In genomic region chr3:74302959-74303358, GRCh38 we compare ENCODE assay signal across 23 cellular contexts.
DNase-seq lines count a peak whose midpoint lies in the region; ATAC-seq and TF ChIP-seq lines count a peak whose summit lies in the region.
"Had no signal": no experiment of that assay in that cellular context is flagged by ENCODE, and none has a peak within 500 bp of the region (broad histone marks: within the 10 kb centered on the region; RNA-seq: fewer than 3 reads in every experiment).

No MANE protein-coding gene starts in this region.

- H3K27ac ChIP-seq in A673 (ENCODE audit: low read depth, low read length, poor library complexity, severe bottlenecking) (no peak overlapping the region), WERI-Rb-1 (peak overlapping the region; percentile 53)
- H3K27ac ChIP-seq: C4-2B, SJCRH30 had no signal

- BruUV-seq in A673 (replicated peaks; lab: Mats Ljungman, UMichigan) = no TSS peak

- intact Hi-C loops in A673 (cut with micrococcal nuclease; ENCODE audit: unreplicated experiment) = no loop called here
- intact Hi-C loops in left colon (cut with DNase I, micrococcal nuclease) = no loop called here

- H3K36me3 ChIP-seq in A673 (ENCODE audit: insufficient read depth, low read length, poor library complexity, severe bottlenecking) = no peaks in the 10 kb centered on the region
- H3K36me3 ChIP-seq in WERI-Rb-1 = no peaks in the 10 kb centered on the region
- no peaks in the 10 kb centered on the region for H3K36me3 ChIP-seq in HAP-1 (replicated peaks)
- H3K36me3 ChIP-seq: SJCRH30 had no signal

- H3K27me3 ChIP-seq in A673 (replicated peaks; ENCODE audit: insufficient read depth, low read depth, low read length, poor library complexity) (no peaks in the 10 kb centered on the region), WERI-Rb-1 (ENCODE audit: insufficient read depth, low read depth, severe bottlenecking) (no peaks in the 10 kb centered on the region), HAP-1 (ENCODE audit: low read depth) (no peaks in the 10 kb centered on the region)
- H3K27me3 ChIP-seq: SJCRH30 had no signal

- in situ Hi-C loops in HAP-1 (cut with MboI; ENCODE audit: low sequenced_read_pairs) = no loop called here

- CTCF ChIA-PET in A673 (lab: Charles Lee) = no interaction called here

- no peaks in the 10 kb centered on the region for H3K4me1 ChIP-seq in A673 (ENCODE audit: insufficient read depth, low read length, poor library complexity, severe bottlenecking)
- H3K4me1 ChIP-seq in HAP-1 = no peaks in the 10 kb centered on the region
- H3K4me1 ChIP-seq: SJCRH30 had no signal

- TF ChIP-seq CTCF in A673 (conservative IDR thresholded peaks at IDR 0.05; ENCODE audit: low read depth, low read length) = no peak
- no peak for TF ChIP-seq CTCF in LNCaP clone FGC (IDR thresholded peaks at IDR 0.05; ENCODE audit: control insufficient read depth, extremely low read depth, insufficient read depth)
- no peak for TF ChIP-seq CTCF in WERI-Rb-1 (IDR thresholded peaks at IDR 0.05; ENCODE audit: low read depth, low read length)

- H3K9me3 ChIP-seq in A673 (ENCODE audit: low read depth, low read length, poor library complexity, severe bottlenecking) = no peaks in the 10 kb centered on the region
- H3K9me3 ChIP-seq in WERI-Rb-1 (ENCODE audit: severe bottlenecking) = no peaks in the 10 kb centered on the region
- H3K9me3 ChIP-seq in HAP-1 = no peaks in the 10 kb centered on the region
- H3K9me3 ChIP-seq: SJCRH30 had no signal

- peak; percentile 80 for ATAC-seq in left colon
- ATAC-seq: Panc1 had no signal

- DNase-seq in A673 (ENCODE audit: low spot score) (peak; percentile 0), LNCaP clone FGC (ENCODE audit: low read depth) (peak; percentile 26), WERI-Rb-1 (peak; percentile 58), left colon (no peak), HAP-1 (ENCODE audit: low spot score in 2 of 2) (no peak), hypothalamus (lab: John Stamatoyannopoulos, UW) (no peak)
- no peak for DNase-seq in effector CD8-positive, alpha-beta T cell (lab: John Stamatoyannopoulos, UW)
- no peak for DNase-seq in stimulated activated CD4-positive, alpha-beta T cell treated with anti-CD3 and anti-CD28 coated beads, Interleukin-12 subunit alpha, Interleukin-12 subunit beta, amount 100 ng/mL, for 4 hours
- DNase-seq: Calu3; CD8-positive, alpha-beta memory T cell; DMS53; GDM1; GOT3; Karpas-422; NCI-H1694 treated with DMSO at 0.1 percent for 48 hours; NCI-H2081 treated with DMSO at 0.1 percent for 48 hours; NCI-H2171 treated with DMSO at 0.1 percent for 48 hours; NCI-H446 treated with DMSO at 0.1 percent for 48 hours; NCI-H526 treated with DMSO at 0.1 percent for 48 hours; NK-92 treated with Interleukin-12 subunit alpha and Interleukin-12 subunit beta, amount 100 ng/mL, for 24 hours had no signal

- H3K4me3 ChIP-seq in A673 (ENCODE audit: low read depth, low read length, poor library complexity, severe bottlenecking) (no peak overlapping the region), LNCaP clone FGC (ENCODE audit: low read depth, low read length) (no peak overlapping the region), WERI-Rb-1 (ENCODE audit: low read depth, low read length) (no peak overlapping the region), HAP-1 (no peak overlapping the region)
- H3K4me3 ChIP-seq: SJCRH30 had no signal

- POLR2A ChIA-PET in A673 (lab: Charles Lee; ENCODE audit: low non-redundant PET) = no interaction called here

Comparison
In these comparisons a context has a peak if more than half of its experiments do, and no peak if none do; other contexts are left out.
1. DNase-seq: peak in A673 (single experiment), LNCaP clone FGC (single experiment) and WERI-Rb-1 (single experiment); none in left colon (0 of 2), effector CD8-positive, alpha-beta T cell (single experiment), HAP-1 (0 of 2), hypothalamus (0 of 51) and stimulated activated CD4-positive, alpha-beta T cell treated with anti-CD3 and anti-CD28 coated beads, Interleukin-12 subunit alpha, Interleukin-12 subunit beta, amount 100 ng/mL, for 4 hours (single experiment).